In genomic region chr3:118578559-118578958, GRCh38 we compare ENCODE assay signal across 20 cellular contexts.
"Had no signal": no experiment of that assay in that cellular context is flagged by ENCODE, and none has a peak within 500 bp of the region (broad histone marks: within the 10 kb centered on the region; RNA-seq: fewer than 3 reads in every experiment).

No MANE protein-coding gene starts in this region.

- H3K4me3 ChIP-seq: MG63, SJSA1, SK-N-MC had no signal

- DNase-seq: KBM-7, MG63, NCI-H1092, NCI-H1105 treated with DMSO at 0.1 percent for 48 hours, NCI-H1417 treated with DMSO at 0.1 percent for 48 hours, NCI-H146, NCI-H1694 treated with DMSO at 0.1 percent for 48 hours, NCI-H1930, NCI-H2081, NCI-H2107, NCI-H2227 treated with DMSO at 0.1 percent for 48 hours, NCI-H524, NCI-H526 treated with DMSO at 0.1 percent for 48 hours, NCI-H748 treated with DMSO at 0.1 percent for 48 hours, Right ventricle myocardium superior, RPMI8226, SIG-M5 had no signal

- H3K9me3 ChIP-seq: MG63, SJSA1 had no signal

- H3K27ac ChIP-seq: HL-60, SJSA1, SK-N-MC had no signal

- H3K36me3 ChIP-seq: MG63, SJSA1 had no signal

- H3K27me3 ChIP-seq: MG63, SJSA1 had no signal

- H3K4me1 ChIP-seq: SJSA1 had no signal
